ENCODE assay signal across 18 cellular contexts in genomic region chr10:71075759-71076472, GRCh38.
A peak's percentile ranks its signal among the peaks of the same experiment; 100 is the strongest.
DNase-seq lines count a peak whose midpoint lies in the region; ATAC-seq, FAIRE-seq and TF ChIP-seq lines count a peak whose summit lies in the region.
"Had no signal": no experiment of that assay in that cellular context is flagged by ENCODE, and none has a peak within 500 bp of the region (broad histone marks: within the 10 kb centered on the region; RNA-seq: fewer than 3 reads in every experiment).

No MANE protein-coding gene starts in this region.

- no peaks in the 10 kb centered on the region; the same call in 2 of the 3 replicates for H3K9me3 Mint-ChIP-seq in GM23338
- H3K9me3 Mint-ChIP-seq: central memory CD8-positive, alpha-beta T cell had no signal

- DNase-seq in SK-N-SH, result peak; percentile 44
- no peak for DNase-seq in GM23338 (ENCODE audit: low spot score)
- DNase-seq in posterior vena cava (ENCODE audit: low spot score), result peak; percentile 38
- DNase-seq in GM12891 (ENCODE audit: insufficient read length, low spot score), result no peak
- DNase-seq in effector CD8-positive, alpha-beta T cell (lab: John Stamatoyannopoulos, UW), result no peak
- no peak for DNase-seq in SJCRH30
- DNase-seq: activated gamma-delta T cell treated with Interleukin-2 at 50 U/mL for 16 hours; anterior cingulate cortex; effector CD4-positive, alpha-beta T cell; PC-3; stimulated activated naive CD4-positive, alpha-beta T cell treated with Interleukin-2 at 50 U/mL for 16 hours; T1000 had no signal

- no peak for TF ChIP-seq RAD21 in SK-N-SH (IDR thresholded peaks at IDR 0.05; ENCODE audit: low read length)

- no peaks in the 10 kb centered on the region for H3K79me2 ChIP-seq in SK-N-SH (ENCODE audit: insufficient read depth)
- no peaks in the 10 kb centered on the region for H3K79me2 ChIP-seq in GM23338 (replicated peaks; ENCODE audit: insufficient read depth)

- no peak for FAIRE-seq in GM12891 (lab: Jason Lieb, UNC)
- FAIRE-seq: A549 had no signal

- peaks cover 27% of the 10 kb centered on the region for H3K4me1 Mint-ChIP-seq in GM23338
- H3K4me1 Mint-ChIP-seq: central memory CD8-positive, alpha-beta T cell had no signal

- H3K4me3 ChIP-seq in SK-N-SH (ENCODE audit: low read depth in 2 of 2, low read length in 1 of 2) (no peak overlapping the region), GM23338 (no peak overlapping the region), SJCRH30 (no peak overlapping the region)
- H3K4me3 ChIP-seq: A549, BLaER1, tibial nerve had no signal

- ATAC-seq in SK-N-SH treated with all-trans-retinoic acid at 6 μM for 48 hours (no peak), GM23338 (no peak), esophagus mucosa (peak; percentile 42)
- ATAC-seq: A549 had no signal

- CTCF ChIA-PET in SK-N-SH (lab: Yijun Ruan, JAX), result interaction anchor here (0.6 to 7.8 kb wide), 12 partner anchors 9 to 195 kb away, joined by 3 to 42 read pairs (median 4); no protein-coding TSS in a partner anchor

- no peak overlapping the region for H3K27ac Mint-ChIP-seq in GM23338

- no peak overlapping the region for H3K9ac ChIP-seq in SK-N-SH
- H3K9ac ChIP-seq: BLaER1 had no signal

- H3K27me3 Mint-ChIP-seq in GM23338 (ENCODE audit: insufficient read depth, low read depth, poor library complexity), result peaks cover 6% of the 10 kb centered on the region
- H3K27me3 Mint-ChIP-seq: central memory CD8-positive, alpha-beta T cell had no signal

- H3K27me3 ChIP-seq in SK-N-SH (ENCODE audit: insufficient read depth) (0 out of 2 replicates have a peak, but pooled peaks cover 5% of the 10 kb centered on the region), GM23338 (ENCODE audit: insufficient read depth) (no peaks in the 10 kb centered on the region), SJCRH30 (no peaks in the 10 kb centered on the region)
- H3K27me3 ChIP-seq: BLaER1, tibial nerve had no signal

- H3K4me1 ChIP-seq in SK-N-SH (ENCODE audit: control insufficient read depth in 1 of 2, insufficient read depth in 2 of 2, low read depth in 1 of 2, low read length in 1 of 2) (peaks cover 0 to 49% of the 10 kb centered on the region in 2 experiments; a peak in 1 of 4 replicates), GM23338 (ENCODE audit: insufficient read depth) (no peaks in the 10 kb centered on the region), SJCRH30 (no peaks in the 10 kb centered on the region)
- H3K4me1 ChIP-seq: A549 had no signal

- no peaks in the 10 kb centered on the region; the same call in 2 of the 3 replicates for H3K36me3 Mint-ChIP-seq in GM23338 (ENCODE audit: low read depth)

- H3K36me3 ChIP-seq in SK-N-SH (replicated peaks in 1 of 2; ENCODE audit: control insufficient read depth in 1 of 2, insufficient read depth in 2 of 2, low read length in 1 of 2) (no peaks in the 10 kb centered on the region), GM23338 (ENCODE audit: insufficient read depth) (no peaks in the 10 kb centered on the region), SJCRH30 (no peaks in the 10 kb centered on the region)
- H3K36me3 ChIP-seq: BLaER1, tibial nerve had no signal

- TF ChIP-seq EP300 in SK-N-SH (IDR thresholded peaks at IDR 0.05; ENCODE audit: borderline replicate concordance in 1 of 2, low read depth in 1 of 2, low read length in 1 of 2), result no peak

- peak overlapping the region in 1 of 2 experiments; percentile 18; a peak in 1 of 4 replicates for H3K27ac ChIP-seq in SK-N-SH (ENCODE audit: low read depth in 2 of 2, low read length in 1 of 2)
- H3K27ac ChIP-seq in GM23338 (ENCODE audit: low read depth), result no peak overlapping the region
- no peak overlapping the region for H3K27ac ChIP-seq in SJCRH30
- H3K27ac ChIP-seq: A549, BLaER1, tibial nerve had no signal

- TF ChIP-seq CTCF in SK-N-SH (IDR thresholded peaks at IDR 0.05) (no peak), GM23338 (conservative IDR thresholded peaks at IDR 0.05; ENCODE audit: low read depth in 2 of 2) (no peak)

- intact Hi-C loops in posterior vena cava (cut with DNase I), result no loop called here

- H4K20me1 ChIP-seq in SK-N-SH (ENCODE audit: insufficient read depth) (no peaks in the 10 kb centered on the region), GM23338 (replicated peaks; ENCODE audit: insufficient read depth) (no peaks in the 10 kb centered on the region)
- H4K20me1 ChIP-seq: BLaER1 had no signal

- H3F3A ChIP-seq in SK-N-SH (replicated peaks; ENCODE audit: insufficient read depth), result no peaks in the 10 kb centered on the region
- no peaks in the 10 kb centered on the region for H3F3A ChIP-seq in GM23338 (replicated peaks; ENCODE audit: low read depth)

- POLR2A ChIA-PET in SK-N-SH (lab: Yijun Ruan, JAX), result interaction anchor here (1.0 kb wide), 3 partner anchors 9 to 60 kb away, joined by 3 read pairs; no protein-coding TSS in a partner anchor

- H3K9me3 ChIP-seq in SK-N-SH, result no peaks in the 10 kb centered on the region
- no peaks in the 10 kb centered on the region for H3K9me3 ChIP-seq in SJCRH30 (replicated peaks)
- H3K9me3 ChIP-seq: A549, BLaER1, tibial nerve had no signal

- 47% methylated on average over 11 of the region's 15 CpGs for WGBS in SK-N-SH (ENCODE audit: low lambda C conversion rate)

- H3K4me2 ChIP-seq in SK-N-SH (no peak overlapping the region), GM23338 (no peak overlapping the region)
- H3K4me2 ChIP-seq: A549 had no signal

- no peak overlapping the region for H3K4me3 Mint-ChIP-seq in GM23338
- H3K4me3 Mint-ChIP-seq: central memory CD8-positive, alpha-beta T cell had no signal

- no peak for TF ChIP-seq POLR2A in GM12891 (IDR thresholded peaks at IDR 0.05; ENCODE audit: low read depth, low read length)

- H3K9me2 ChIP-seq in SK-N-SH (no peaks in the 10 kb centered on the region), GM23338 (ENCODE audit: insufficient read depth) (no peaks in the 10 kb centered on the region)

- H2AFZ ChIP-seq in SK-N-SH (ENCODE audit: low read depth) (no peak overlapping the region), GM23338 (peak overlapping the region; percentile 66; the same call in 1 of the 2 replicates)

TF ChIP-seq in SK-N-SH, 30 proteins besides CTCF, POLR2A, EP300 and RAD21 (continues in another document):
- no peak for TF ChIP-seq JUND (IDR thresholded peaks at IDR 0.05)
- no peak for TF ChIP-seq USF1 (IDR thresholded peaks at IDR 0.05; ENCODE audit: borderline replicate concordance, low read depth)
- no peak for TF ChIP-seq EZH2phosphoT487 (IDR thresholded peaks at IDR 0.05; ENCODE audit: borderline replicate concordance, low read depth)
- no peak for TF ChIP-seq RXRA (IDR thresholded peaks at IDR 0.05; ENCODE audit: borderline replicate concordance, low read depth)
- no peak for TF ChIP-seq NFIC (IDR thresholded peaks at IDR 0.05; ENCODE audit: borderline replicate concordance)
- TF ChIP-seq FOSL2 (IDR thresholded peaks at IDR 0.05; ENCODE audit: borderline replicate concordance, low read depth), result no peak

TF ChIP-seq in SK-N-SH treated with all-trans-retinoic acid at 6 μM for 48 hours, 23 proteins besides CTCF, POLR2A, EP300 and RAD21:
- no peak for TF ChIP-seq ISL1 (CRISPR knock-in tag; IDR thresholded peaks at IDR 0.05)
- TF ChIP-seq PPARA (CRISPR knock-in tag; IDR thresholded peaks at IDR 0.05; ENCODE audit: borderline replicate concordance), result no peak
- no peak for TF ChIP-seq ZC3H10 (CRISPR knock-in tag; IDR thresholded peaks at IDR 0.05)
- no peak for TF ChIP-seq ARNTL (CRISPR knock-in tag; IDR thresholded peaks at IDR 0.05; ENCODE audit: borderline replicate concordance, low read depth)
- no peak for TF ChIP-seq ESRRG (CRISPR knock-in tag; IDR thresholded peaks at IDR 0.05)
- no peak for TF ChIP-seq ZFP3 (CRISPR knock-in tag; IDR thresholded peaks at IDR 0.05)
- TF ChIP-seq CSDC2 (CRISPR knock-in tag; IDR thresholded peaks at IDR 0.05), result no peak
- TF ChIP-seq ZNF565 (CRISPR knock-in tag; conservative IDR thresholded peaks at IDR 0.05; ENCODE audit: low read depth), result no peak
- no peak for TF ChIP-seq BACH2 (CRISPR knock-in tag; IDR thresholded peaks at IDR 0.05; ENCODE audit: borderline replicate concordance)
- TF ChIP-seq OSR1 (CRISPR knock-in tag; IDR thresholded peaks at IDR 0.05), result no peak
- no peak for TF ChIP-seq RARB (CRISPR knock-in tag; IDR thresholded peaks at IDR 0.05)
- TF ChIP-seq SNAI2 (CRISPR knock-in tag; IDR thresholded peaks at IDR 0.05), result no peak

TF ChIP-seq in GM23338, 12 proteins besides CTCF, POLR2A, EP300 and RAD21 (continues in another document):
- no peak for TF ChIP-seq CREB1 (CRISPR knock-in tag; IDR thresholded peaks at IDR 0.05; ENCODE audit: low read depth)
- TF ChIP-seq EZH2 (IDR thresholded peaks at IDR 0.05; ENCODE audit: low read depth, unreplicated experiment), result no peak
- no peak for TF ChIP-seq STAT1 (IDR thresholded peaks at IDR 0.05; ENCODE audit: unreplicated experiment)
- no peak for TF ChIP-seq EZH2phosphoT487 (IDR thresholded peaks at IDR 0.05; ENCODE audit: unreplicated experiment)
- TF ChIP-seq ZNF114 (CRISPR knock-in tag; IDR thresholded peaks at IDR 0.05), result no peak
- TF ChIP-seq ZNF331 (CRISPR knock-in tag; IDR thresholded peaks at IDR 0.05; ENCODE audit: low read depth), result no peak
- TF ChIP-seq JUNB (IDR thresholded peaks at IDR 0.05; ENCODE audit: unreplicated experiment), result no peak

TF ChIP-seq in GM12891, 5 proteins besides CTCF, POLR2A, EP300 and RAD21:
- no peak for TF ChIP-seq TAF1 (IDR thresholded peaks at IDR 0.05; ENCODE audit: low read depth, low read length)
- no peak for TF ChIP-seq POLR2AphosphoS5 (IDR thresholded peaks at IDR 0.05; ENCODE audit: low read depth, low read length)
- TF ChIP-seq PAX5 (IDR thresholded peaks at IDR 0.05; ENCODE audit: insufficient read depth, low read length, severe bottlenecking), result no peak
- TF ChIP-seq POU2F2 (IDR thresholded peaks at IDR 0.05; ENCODE audit: low read depth, low read length), result no peak
- TF ChIP-seq SPI1 (IDR thresholded peaks at IDR 0.05; ENCODE audit: low read depth, low read length), result no peak

Comparison
In these comparisons a context has a peak if more than half of its experiments do, and no peak if none do; other contexts are left out.
1. DNase-seq: peak in SK-N-SH (single experiment) and posterior vena cava (single experiment); none in GM23338 (single experiment), GM12891 (single experiment), effector CD8-positive, alpha-beta T cell (single experiment) and SJCRH30 (0 of 2).